In genomic region chr16:86353934-86354333, GRCh38 we compare ENCODE assay signal across 22 cellular contexts.
DNase-seq lines count a peak whose midpoint lies in the region; ATAC-seq, FAIRE-seq and TF ChIP-seq lines count a peak whose summit lies in the region.
"Had no signal": no experiment of that assay in that cellular context is flagged by ENCODE, and none has a peak within 500 bp of the region (broad histone marks: within the 10 kb centered on the region; RNA-seq: fewer than 3 reads in every experiment).

No MANE protein-coding gene starts in this region.

- H3K4me3 ChIP-seq in HEK293 (ENCODE audit: low read depth, low read length), result no peak overlapping the region
- H3K4me3 ChIP-seq in H1 (ENCODE audit: extremely low read depth in 1 of 4, insufficient read depth in 2 of 4, low read depth in 3 of 4, low read length in 4 of 4), result no peak overlapping the region
- H3K4me3 ChIP-seq in small intestine (ENCODE audit: low read depth in 1 of 2, low read length in 2 of 2), result no peak overlapping the region
- H3K4me3 ChIP-seq: BLaER1, GM23338 had no signal

- H3K4me1 ChIP-seq in HEK293 (ENCODE audit: control insufficient read depth, insufficient read depth, low read length) (no peaks in the 10 kb centered on the region), H1 (replicated peaks in 1 of 4; ENCODE audit: control insufficient read depth in 3 of 4, insufficient read depth in 4 of 4, low read length in 3 of 4) (peaks cover 0 to 10% (median 6%) of the 10 kb centered on the region in 4 experiments; a peak in 4 of 7 replicates), small intestine (ENCODE audit: control insufficient read depth in 2 of 2, insufficient read depth in 1 of 2, low read depth in 1 of 2, low read length in 1 of 2) (no peaks in the 10 kb centered on the region)
- H3K4me1 ChIP-seq: BLaER1 had no signal

- H2BK20ac ChIP-seq in H1 (ENCODE audit: low read length), result no peak overlapping the region

- no peak overlapping the region for H2AFZ ChIP-seq in H1 (ENCODE audit: low read length)
- H2AFZ ChIP-seq: GM23338 had no signal

- no peak for TF ChIP-seq POLR2A in H1 (IDR thresholded peaks at IDR 0.05; ENCODE audit: control extremely low read depth in 1 of 2, low read depth in 2 of 2, low read length in 2 of 2)

- CTCF ChIA-PET in HEK293 (lab: Yijun Ruan, JAX) (interaction anchor here (2.4 kb wide), 1 partner anchor 14 kb away, joined by 10 read pairs; no protein-coding TSS in a partner anchor), H1 (lab: Charles Lee; ENCODE audit: partially characterized antibody) (interaction anchor here (0.7 kb wide), 1 partner anchor 13 kb away, joined by 5 read pairs; no protein-coding TSS in a partner anchor)

- ATAC-seq in GM19328 (IDR thresholded peaks at IDR 0.05; ENCODE audit: unreplicated experiment), result no peak
- ATAC-seq: GM23338 had no signal

- H3K23ac ChIP-seq in H1 (ENCODE audit: insufficient read length), result no peak overlapping the region

- POLR2A ChIA-PET in HEK293 (lab: Yijun Ruan, JAX) (no interaction called here), H1 (lab: Charles Lee; ENCODE audit: partially characterized antibody) (no interaction called here)

- no peak overlapping the region for H2AK5ac ChIP-seq in H1 (ENCODE audit: low read depth, low read length)

- H2BK12ac ChIP-seq in H1 (ENCODE audit: low read depth, low read length), result peak overlapping the region; percentile 39; the same call in 1 of the 2 replicates

- no peak overlapping the region for H4K91ac ChIP-seq in H1 (replicated peaks; ENCODE audit: insufficient read length, low read length)

- no peak overlapping the region for H3K9ac ChIP-seq in H1 (replicated peaks in 1 of 4; ENCODE audit: extremely low read depth in 1 of 4, low read depth in 3 of 4, low read length in 3 of 4)
- H3K9ac ChIP-seq: BLaER1 had no signal

- H3K79me1 ChIP-seq in H1 (ENCODE audit: low read depth, low read length), result no peaks in the 10 kb centered on the region

- no peak overlapping the region for H2BK120ac ChIP-seq in H1 (replicated peaks; ENCODE audit: low read depth, low read length)

- H4K20me1 ChIP-seq in H1 (replicated peaks in 1 of 2; ENCODE audit: control insufficient read depth in 1 of 2, insufficient read depth in 2 of 2, low read length in 2 of 2), result no peaks in the 10 kb centered on the region
- H4K20me1 ChIP-seq: BLaER1 had no signal

- TF ChIP-seq CTCF in HEK293 (tag by site-specific recombination; IDR thresholded peaks at IDR 0.05), result no peak
- no peak for TF ChIP-seq CTCF in H1 (IDR thresholded peaks at IDR 0.05; ENCODE audit: control extremely low read depth in 1 of 3, insufficient read depth in 1 of 3, low read depth in 1 of 3, low read length in 3 of 3)

- no peak overlapping the region for H3K56ac ChIP-seq in H1 (replicated peaks; ENCODE audit: insufficient read length, low read depth, low read length)

- no peaks in the 10 kb centered on the region for H3K23me2 ChIP-seq in H1 (ENCODE audit: low read depth, low read length)

- 0 out of 2 replicates have a peak overlapping the region, but pooled peaks have one; percentile 72 for H2BK15ac ChIP-seq in H1 (ENCODE audit: low read length)

- H3K4ac ChIP-seq in H1 (replicated peaks; ENCODE audit: insufficient read length, low read depth, low read length), result no peak overlapping the region

- H3K79me2 ChIP-seq in H1 (ENCODE audit: control insufficient read depth in 1 of 2, insufficient read depth in 2 of 2, low read length in 2 of 2), result no peaks in the 10 kb centered on the region

- H3K14ac ChIP-seq in H1 (ENCODE audit: insufficient read length), result no peak overlapping the region

- DNase-seq in A172 (ENCODE audit: low spot score) (peak; percentile 84), NCI-H69 (lab: John Stamatoyannopoulos, UW) (peak; percentile 7), H1 (ENCODE audit: low read depth in 1 of 2, low spot score in 2 of 2) (no peak), nucleus accumbens (lab: John Stamatoyannopoulos, UW) (no peak), small intestine (no peak), midbrain (lab: John Stamatoyannopoulos, UW) (no peak)
- DNase-seq: 8988T; CD4-positive, CD25-positive, alpha-beta regulatory T cell; KG1; NCI-H1092 treated with DMSO at 0.1 percent for 48 hours; NCI-H1436; NCI-H187; NCI-H2081 treated with DMSO at 0.1 percent for 48 hours; NCI-H2171; NCI-H226; NCI-H510A treated with DMSO at 0.1 percent for 48 hours; NCI-H748 treated with DMSO at 0.1 percent for 48 hours had no signal

- TF ChIP-seq EP300 in H1 (IDR thresholded peaks at IDR 0.05; ENCODE audit: borderline replicate concordance in 1 of 2, low read depth in 2 of 2, low read length in 2 of 2), result no peak

- WGBS in H1 (ENCODE audit: extremely low coverage in 1 of 2, insufficient coverage in 1 of 2, insufficient read length in 1 of 2, insufficient replicate concordance in 2 of 2, low coverage in 1 of 2, low lambda C conversion rate in 2 of 2, missing lambda C conversion rate in 1 of 2), 2 experiments, result 86% methylated on average over 9 of the region's 9 CpGs; no CpG with 5 or more reads in 1 of the 2 experiments
- 77 to 86% (median 84%) methylated on average over 9 of the region's 9 CpGs for WGBS in small intestine, 3 donors

- no peak for TF ChIP-seq RAD21 in H1 (IDR thresholded peaks at IDR 0.05 in 1 of 2, conservative IDR thresholded peaks at IDR 0.05 in 1 of 2; ENCODE audit: low read depth in 2 of 2, low read length in 2 of 2)

- H3K27me3 ChIP-seq in H1 (replicated peaks in 1 of 4; ENCODE audit: control insufficient read depth in 3 of 4, extremely low read depth in 1 of 4, insufficient read depth in 3 of 4, low read length in 3 of 4) (0 out of 7 replicates have a peak, but pooled peaks cover 0 to 3% (median 0%) of the 10 kb centered on the region in 4 experiments), small intestine (ENCODE audit: control insufficient read depth in 2 of 2, insufficient read depth in 2 of 2, low read length in 2 of 2) (no peaks in the 10 kb centered on the region)

- FAIRE-seq in H1 (lab: Jason Lieb, UNC) (no peak), small intestine (lab: Jason Lieb, UNC) (no peak)
- FAIRE-seq: RCC 7860 had no signal

- H2BK5ac ChIP-seq in H1 (ENCODE audit: low read depth, low read length), result peak overlapping the region; percentile 52; the same call in 1 of the 2 replicates

- H4K8ac ChIP-seq in H1 (ENCODE audit: extremely low read depth, insufficient read depth, low read length), result no peak overlapping the region

- H3K27ac ChIP-seq in HEK293 (ENCODE audit: extremely low read depth, low read depth, low read length) (no peak overlapping the region), H1 (ENCODE audit: low read depth, low read length) (no peak overlapping the region), small intestine (ENCODE audit: low read depth in 1 of 2, low read length in 1 of 2) (no peak overlapping the region)
- H3K27ac ChIP-seq: BLaER1 had no signal

- H3K9me3 ChIP-seq in HEK293 (ENCODE audit: control insufficient read depth, insufficient read depth, low read depth, low read length), result no peaks in the 10 kb centered on the region
- H3K9me3 ChIP-seq in H1 (ENCODE audit: insufficient read depth in 2 of 2, low read depth in 1 of 2, low read length in 1 of 2), result peaks cover 8% of the 10 kb centered on the region in 2 experiments; a peak in 3 of 4 replicates
- no peaks in the 10 kb centered on the region for H3K9me3 ChIP-seq in small intestine (ENCODE audit: control insufficient read depth, low read depth)

- H3K4me2 ChIP-seq in H1 (ENCODE audit: insufficient read depth in 1 of 2, low read depth in 2 of 2, low read length in 2 of 2), result no peak overlapping the region
- H3K4me2 ChIP-seq: BLaER1, GM23338 had no signal

- no peak overlapping the region for H4K5ac ChIP-seq in H1 (ENCODE audit: insufficient read length, low read depth, low read length)

- H3K36me3 ChIP-seq in HEK293 (ENCODE audit: control insufficient read depth in 2 of 2, insufficient read depth in 1 of 2, low read length in 2 of 2) (no peaks in the 10 kb centered on the region), H1 (ENCODE audit: control insufficient read depth in 2 of 4, insufficient read depth in 4 of 4, low read length in 3 of 4) (no peaks in the 10 kb centered on the region), small intestine (ENCODE audit: control insufficient read depth in 2 of 2, insufficient read depth in 2 of 2, low read length in 2 of 2) (no peaks in the 10 kb centered on the region)
- H3K36me3 ChIP-seq: BLaER1 had no signal

- no peak overlapping the region for H3K18ac ChIP-seq in H1 (ENCODE audit: extremely low read depth, low read length)

TF ChIP-seq in HEK293, 187 proteins besides CTCF, POLR2A, EP300 and RAD21 (continues in another document):
- TF ChIP-seq ZNF174 (tag by site-specific recombination; IDR thresholded peaks at IDR 0.05) (no peak), GLIS1 (tag by site-specific recombination; IDR thresholded peaks at IDR 0.05) (peak; percentile 43; the same call in 1 of the 2 replicates), ZIC2 (tag by site-specific recombination; IDR thresholded peaks at IDR 0.05) (peak; percentile 97), ZNF692 (tag by site-specific recombination; IDR thresholded peaks at IDR 0.05) (no peak)

TF ChIP-seq in H1, 55 proteins besides CTCF, POLR2A, EP300 and RAD21 (continues in another document):
- TF ChIP-seq POU5F1 (IDR thresholded peaks at IDR 0.05; ENCODE audit: low read depth, low read length), result no peak
- no peak for TF ChIP-seq TEAD4 (IDR thresholded peaks at IDR 0.05; ENCODE audit: low read depth, low read length)
- no peak for TF ChIP-seq JUND (IDR thresholded peaks at IDR 0.05; ENCODE audit: low read length)
- no peak for TF ChIP-seq SIX5 (IDR thresholded peaks at IDR 0.05; ENCODE audit: low read depth, low read length)
- TF ChIP-seq SUZ12 (IDR thresholded peaks at IDR 0.05; ENCODE audit: low read length), result no peak
- no peak for TF ChIP-seq TAF7 (optimal IDR thresholded peaks at IDR 0.05; ENCODE audit: borderline replicate concordance, low read depth, low read length)
- TF ChIP-seq CBX5 (IDR thresholded peaks at IDR 0.05; ENCODE audit: low read depth, low read length), result no peak
- no peak for TF ChIP-seq SIRT6 (IDR thresholded peaks at IDR 0.05; ENCODE audit: low read length)
- no peak for TF ChIP-seq SAP30 (IDR thresholded peaks at IDR 0.05; ENCODE audit: insufficient read depth, insufficient replicate concordance, low read length)
- no peak for TF ChIP-seq CTBP2 (IDR thresholded peaks at IDR 0.05; ENCODE audit: borderline replicate concordance, insufficient read depth, insufficient read length, low read length)
- no peak for TF ChIP-seq EGR1 (IDR thresholded peaks at IDR 0.05; ENCODE audit: borderline replicate concordance, low read depth, low read length)
- TF ChIP-seq KDM4A (IDR thresholded peaks at IDR 0.05; ENCODE audit: low read depth, low read length, severe bottlenecking), result no peak
- no peak for TF ChIP-seq KDM5A (IDR thresholded peaks at IDR 0.05; ENCODE audit: low read length)
- no peak for TF ChIP-seq E2F6 (IDR thresholded peaks at IDR 0.05)
- TF ChIP-seq JUN (IDR thresholded peaks at IDR 0.05; ENCODE audit: low read depth, low read length), result no peak

Comparison
In these comparisons a context has a peak if more than half of its experiments do, and no peak if none do; other contexts are left out.
1. DNase-seq: peak in A172 (single experiment) and NCI-H69 (single experiment); none in H1 (0 of 2), nucleus accumbens (0 of 56), small intestine (single experiment) and midbrain (single experiment).